Comparison of ENCODE assay signal across 2 cellular contexts in genomic region chr12:109998904-109999648, GRCh38.
TF ChIP-seq lines count a peak whose summit lies in the region.

ANKRD13A (plus strand) TSS chr12:109999430; CDS start chr12:109999689, 259 bp downstream.

TF ChIP-seq in IMR-90, 13 proteins besides CTCF, POLR2A, EP300 and RAD21:
- TF ChIP-seq USF2 (IDR thresholded peaks at IDR 0.05; ENCODE audit: low read depth, low read length) (no peak), NFE2L2 (IDR thresholded peaks at IDR 0.05; ENCODE audit: low read depth, low read length) (no peak), RFX5 (IDR thresholded peaks at IDR 0.05; ENCODE audit: low read depth, low read length) (no peak), SMC3 (IDR thresholded peaks at IDR 0.05; ENCODE audit: low read depth, low read length) (no peak), ELK1 (IDR thresholded peaks at IDR 0.05; ENCODE audit: borderline replicate concordance, low read depth, low read length) (no peak), BHLHE40 (IDR thresholded peaks at IDR 0.05; ENCODE audit: low read depth, low read length) (peak; percentile 99), MAZ (IDR thresholded peaks at IDR 0.05; ENCODE audit: borderline replicate concordance, low read depth, low read length) (peak; percentile 14; the same call in 1 of the 2 replicates), MXI1 (IDR thresholded peaks at IDR 0.05; ENCODE audit: borderline replicate concordance, low read depth, low read length) (peak; percentile 90), CHD1 (IDR thresholded peaks at IDR 0.05; ENCODE audit: low read depth, low read length) (peak; percentile 100; the same call in 1 of the 2 replicates), RCOR1 (IDR thresholded peaks at IDR 0.05; ENCODE audit: insufficient replicate concordance, low read length) (no peak), CEBPB (IDR thresholded peaks at IDR 0.05; ENCODE audit: low read depth, low read length) (no peak)

TF ChIP-seq in endothelial cell of umbilical vein, 7 proteins besides CTCF, POLR2A, EP300 and RAD21:
- TF ChIP-seq MYC (IDR thresholded peaks at IDR 0.05; ENCODE audit: low read depth, low read length): no peak
- TF ChIP-seq POLR2AphosphoS5 (IDR thresholded peaks at IDR 0.05; ENCODE audit: insufficient read depth, low read depth, low read length): peak; percentile 88
- TF ChIP-seq JUN (IDR thresholded peaks at IDR 0.05; ENCODE audit: borderline replicate concordance, insufficient read depth, insufficient read length, low read depth): no peak
- peak; percentile 40 for TF ChIP-seq MAX (IDR thresholded peaks at IDR 0.05; ENCODE audit: insufficient read depth, insufficient read length)
- no peak for TF ChIP-seq GATA2 (IDR thresholded peaks at IDR 0.05; ENCODE audit: insufficient read depth, insufficient read length, low read depth, low read length)
- no peak for TF ChIP-seq FOS (IDR thresholded peaks at IDR 0.05; ENCODE audit: borderline replicate concordance, insufficient read depth, low read length)
- TF ChIP-seq EZH2 (IDR thresholded peaks at IDR 0.05; ENCODE audit: borderline replicate concordance, low read depth, low read length, severe bottlenecking): no peak
